Comparison of ENCODE assay signal across 8 cellular contexts in the genomic region with DNA sequence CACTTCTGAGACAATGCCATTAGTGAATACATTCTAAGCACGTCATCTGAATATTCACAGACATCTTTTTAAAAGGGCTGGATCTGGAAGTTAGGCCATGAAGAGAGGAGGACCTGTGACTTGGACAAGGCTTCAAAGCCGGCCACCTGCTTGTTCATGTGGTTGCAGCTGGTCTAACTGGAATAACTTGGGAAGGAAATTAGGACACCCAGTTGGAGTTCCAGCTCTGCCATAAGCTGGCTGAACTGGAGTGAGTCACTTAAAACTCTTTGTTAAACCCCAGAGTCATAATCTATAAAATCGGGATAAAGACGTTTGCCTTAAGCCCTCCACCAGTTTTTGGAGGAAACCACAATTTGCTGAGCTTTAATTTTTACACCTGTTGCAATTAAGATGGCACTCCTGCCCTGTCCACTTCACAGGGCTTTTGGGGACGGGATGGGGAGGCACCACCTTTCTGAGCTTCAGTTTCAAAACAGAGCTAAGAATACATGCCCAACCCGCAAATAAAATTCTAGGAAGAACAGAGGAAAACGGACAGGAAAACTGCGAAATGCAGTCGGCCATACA. TPM values are rescaled to one million over a fixed set of nuclear protein-coding genes. Genes with fewer than 3 reads are reported as not detected.
DNase-seq lines count a peak whose midpoint lies in the region; ATAC-seq, FAIRE-seq and TF ChIP-seq lines count a peak whose summit lies in the region.

No MANE protein-coding gene starts in this region.

- H3K4me3 ChIP-seq in keratinocyte (ENCODE audit: control insufficient read depth in 2 of 3, extremely low read depth in 1 of 3, insufficient read depth in 2 of 3, low read depth in 1 of 3, low read length in 3 of 3) (peak overlapping the region; percentile 80 to 90 (median 87)), suprapubic skin (peak overlapping the region; percentile 71)

- H2AFZ ChIP-seq in keratinocyte (ENCODE audit: control insufficient read depth, low read length) = peak overlapping the region; percentile 70

- H3K27me3 ChIP-seq in keratinocyte (ENCODE audit: control insufficient read depth, extremely low read depth, insufficient read depth, low read length) (no peaks in the 10 kb centered on the region), suprapubic skin (no peaks in the 10 kb centered on the region)

- no peak for FAIRE-seq in keratinocyte (lab: Jason Lieb, UNC)

- peak overlapping the region; percentile 97 for H3K4me3 Mint-ChIP-seq in activated naive CD8-positive, alpha-beta T cell treated with anti-CD3 and anti-CD28 coated beads for 36 hours

- peaks cover 3% of the 10 kb centered on the region for H3K27me3 Mint-ChIP-seq in activated naive CD8-positive, alpha-beta T cell treated with anti-CD3 and anti-CD28 coated beads for 36 hours

- peak; percentile 11 for DNase-seq in DMS53 treated with DMSO at 0.1 percent for 48 hours (lab: John Stamatoyannopoulos, UW; ENCODE audit: unreplicated experiment)
- DNase-seq in activated naive CD8-positive, alpha-beta T cell treated with anti-CD3 and anti-CD28 coated beads for 36 hours = no peak
- DNase-seq in keratinocyte (ENCODE audit: low read depth, low spot score) = no peak
- DNase-seq in suprapubic skin (ENCODE audit: low spot score in 2 of 2) = no peak
- no peak for DNase-seq in sciatic nerve (ENCODE audit: low spot score)
- DNase-seq in hippocampal formation (lab: John Stamatoyannopoulos, UW) = no peak

- H4K20me1 ChIP-seq in keratinocyte (ENCODE audit: control insufficient read depth, extremely low read depth, insufficient read depth, low read length) = no peaks in the 10 kb centered on the region

- H3K4me1 ChIP-seq in keratinocyte (ENCODE audit: control insufficient read depth, extremely low read depth, insufficient read depth, low read length) = peaks cover 13% of the 10 kb centered on the region
- peaks cover 28% of the 10 kb centered on the region for H3K4me1 ChIP-seq in suprapubic skin

- dilution Hi-C loops in keratinocyte (cut with MboI; ENCODE audit: extremely low pct_ligation_motif_present, low sequenced_read_pairs) = no loop called here

- peak overlapping the region; percentile 79 for H3K27ac Mint-ChIP-seq in activated naive CD8-positive, alpha-beta T cell treated with anti-CD3 and anti-CD28 coated beads for 36 hours

- ATAC-seq in HG03460 (IDR thresholded peaks at IDR 0.05; ENCODE audit: unreplicated experiment) (peak; percentile 1), HG03039 (IDR thresholded peaks at IDR 0.05; ENCODE audit: unreplicated experiment) (no peak), sciatic nerve (no peak)

- TF ChIP-seq POLR2A in suprapubic skin (IDR thresholded peaks at IDR 0.05) = no peak

- peaks cover 26% of the 10 kb centered on the region for H3K79me2 ChIP-seq in keratinocyte (ENCODE audit: control insufficient read depth, insufficient read depth, low read length)

- WGBS in suprapubic skin = 23% methylated on average over 9 of the region's 9 CpGs

- TF ChIP-seq CTCF in keratinocyte (optimal IDR thresholded peaks at IDR 0.05 in 1 of 3, IDR thresholded peaks at IDR 0.05 in 1 of 3, conservative IDR thresholded peaks at IDR 0.05 in 1 of 3; ENCODE audit: extremely low read depth in 1 of 3, insufficient read depth in 2 of 3, low read length in 3 of 3) = no peak
- TF ChIP-seq CTCF in suprapubic skin (IDR thresholded peaks at IDR 0.05) = no peak

- H3K36me3 Mint-ChIP-seq in activated naive CD8-positive, alpha-beta T cell treated with anti-CD3 and anti-CD28 coated beads for 36 hours = peaks cover 3% of the 10 kb centered on the region

- no peaks in the 10 kb centered on the region for H3K9me3 Mint-ChIP-seq in activated naive CD8-positive, alpha-beta T cell treated with anti-CD3 and anti-CD28 coated beads for 36 hours

- peak overlapping the region; percentile 93 for H3K9ac ChIP-seq in keratinocyte (ENCODE audit: control insufficient read depth, extremely low read depth, insufficient read depth, low read length)

- H3K4me2 ChIP-seq in keratinocyte (ENCODE audit: control insufficient read depth, extremely low read depth, insufficient read depth, low read depth, low read length) = peak overlapping the region; percentile 96

- H3K9me3 ChIP-seq in keratinocyte (ENCODE audit: control insufficient read depth, low read depth, low read length) (no peaks in the 10 kb centered on the region), suprapubic skin (no peaks in the 10 kb centered on the region)

- H3K27ac ChIP-seq in keratinocyte (ENCODE audit: control insufficient read depth, insufficient read depth, low read length) (peak overlapping the region; percentile 36), suprapubic skin (peak overlapping the region; percentile 99)

- H3K36me3 ChIP-seq in keratinocyte (ENCODE audit: control insufficient read depth in 2 of 2, extremely low read depth in 1 of 2, insufficient read depth in 2 of 2, low read length in 2 of 2) (no peaks in the 10 kb centered on the region), suprapubic skin (peaks cover under 1% of the 10 kb centered on the region)

- H3K9me1 ChIP-seq in keratinocyte (ENCODE audit: control insufficient read depth, extremely low read depth, insufficient read depth, low read length) = no peaks in the 10 kb centered on the region

- intact Hi-C loops in sciatic nerve (cut with DNase I) = no loop called here

- H3K4me1 Mint-ChIP-seq in activated naive CD8-positive, alpha-beta T cell treated with anti-CD3 and anti-CD28 coated beads for 36 hours = peaks cover 29% of the 10 kb centered on the region

- no peak for TF ChIP-seq EP300 in suprapubic skin (IDR thresholded peaks at IDR 0.05)

RNA-seq across cellular contexts. Expression of a gene that starts 0.5 kb away (rescaled TPM):
- total RNA-seq in activated naive CD8-positive, alpha-beta T cell treated with anti-CD3 and anti-CD28 coated beads for 36 hours = 10 to 100 TPM; 27.4 to 33.4 TPM
- 9.2 to 12.6 TPM (median 10.7 TPM) in 3 replicates for polyA plus RNA-seq in keratinocyte
- polyA plus RNA-seq in keratinocyte (2011; ENCODE audit: low read depth) = 15.7 TPM
- 6.6 and 11.4 TPM in 2 replicates for polyA plus RNA-seq in keratinocyte (2011; cell fraction: cytosol; rRNA removed)
- 13.1 and 16.6 TPM in 2 replicates for polyA plus RNA-seq in keratinocyte (2011; cell fraction: nucleus; rRNA removed)
- polyA plus RNA-seq in keratinocyte (2012; ENCODE audit: low replicate concordance) = 8.1 and 10.6 TPM in 2 replicates
- polyA minus RNA-seq in keratinocyte = 5.6 to 17.9 TPM (median 10.7 TPM) in 3 replicates
- 10.2 TPM for polyA minus RNA-seq in keratinocyte (2011; cell fraction: cytosol; rRNA and poly(A)+ RNA removed)
- polyA minus RNA-seq in keratinocyte (2011; cell fraction: nucleus; rRNA and poly(A)+ RNA removed) = 10.7 and 23.5 TPM in 2 replicates
- total RNA-seq in suprapubic skin (10 to 100 TPM; 34.6 to 66.9 (median 43.3) TPM), sciatic nerve (42.1 TPM)
